8 cellular contexts compared by ENCODE assay signal in the genomic region with DNA sequence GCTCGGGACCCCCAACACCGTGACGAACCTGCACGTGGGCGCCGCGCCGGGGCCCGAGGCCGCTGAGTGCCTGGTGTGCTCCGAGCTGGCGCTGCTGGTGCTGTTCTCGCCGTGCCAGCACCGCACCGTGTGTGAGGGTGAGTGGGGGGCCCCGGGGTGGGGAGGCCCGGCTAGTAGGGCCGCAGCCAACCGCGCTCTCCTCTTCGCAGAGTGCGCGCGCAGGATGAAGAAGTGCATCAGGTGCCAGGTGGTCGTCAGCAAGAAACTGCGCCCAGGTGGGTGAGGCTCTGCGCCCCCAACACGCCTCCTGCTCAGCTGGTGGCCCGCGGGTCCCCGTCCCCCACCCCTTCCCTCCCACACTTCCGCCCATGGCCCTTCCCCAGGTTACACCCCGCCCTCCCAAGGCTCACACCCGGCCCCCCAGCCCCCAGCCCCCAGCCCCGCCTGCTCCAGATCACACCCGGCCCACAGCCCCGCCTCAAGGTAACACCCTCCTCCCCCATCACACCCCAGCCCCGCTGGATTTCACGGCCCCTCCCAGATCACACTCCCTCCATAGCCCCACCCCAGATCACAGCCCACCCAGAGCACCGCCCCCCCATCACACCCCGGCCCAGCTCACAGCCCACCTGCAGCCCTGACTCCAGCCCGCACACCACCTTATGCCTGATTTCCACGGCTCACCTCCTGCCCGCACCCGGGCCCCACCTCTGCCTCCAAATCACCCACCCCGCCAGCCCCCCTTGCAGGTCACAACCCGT. TPM values are rescaled to one million over a fixed set of nuclear protein-coding genes. Genes with fewer than 3 reads are reported as not detected.
DNase-seq lines count a peak whose midpoint lies in the region; ATAC-seq lines count a peak whose summit lies in the region.

No MANE protein-coding gene starts in this region.

- H3K27ac Mint-ChIP-seq in IgD-negative memory B cell, result peak overlapping the region in 2 of 3 donors; percentile 75 to 91

- 0 out of 2 replicates have a peak, but pooled peaks cover 2% of the 10 kb centered on the region for H3K4me1 ChIP-seq in SJCRH30

- H3K27ac ChIP-seq in SJCRH30, result no peak overlapping the region

- peaks cover 0 to 3% (median 2%) of the 10 kb centered on the region in 3 donors for H3K4me1 Mint-ChIP-seq in IgD-negative memory B cell

- H3K4me3 ChIP-seq in SJCRH30, result no peak overlapping the region

- peaks cover 4% of the 10 kb centered on the region for H3K27me3 Mint-ChIP-seq in IgD-negative memory B cell

- peak; percentile 78 for DNase-seq in activated CD8-positive, alpha-beta memory T cell treated with anti-CD3 and anti-CD28 coated beads, Interleukin-2, amount 50 U/mL, for 4 hours
- DNase-seq in iPS-NIHi7 (ENCODE audit: extremely low spot score) (peak; percentile 50), SJCRH30 (no peak), middle frontal gyrus (ENCODE audit: extremely low spot score, low spot score) (no peak)
- peak; percentile 52 to 54 for DNase-seq in stimulated activated CD8-positive, alpha-beta memory T cell treated with anti-CD3 and anti-CD28 coated beads, Interleukin-7, amount 100 ng/mL, for 1 hour (ENCODE audit: low read depth in 2 of 2)

- H3K27me3 ChIP-seq in SJCRH30, result no peaks in the 10 kb centered on the region

- ATAC-seq in HG02571 (IDR thresholded peaks at IDR 0.05; ENCODE audit: unreplicated experiment), result no peak
- ATAC-seq in HG02938 (IDR thresholded peaks at IDR 0.05; ENCODE audit: unreplicated experiment), result no peak

- H3K9me3 Mint-ChIP-seq in IgD-negative memory B cell, result peaks cover 0 to 2% (median 0%) of the 10 kb centered on the region in 3 donors

- no peaks in the 10 kb centered on the region for H3K36me3 ChIP-seq in SJCRH30

- no peaks in the 10 kb centered on the region for H3K9me3 ChIP-seq in SJCRH30 (replicated peaks)

- H3K36me3 Mint-ChIP-seq in IgD-negative memory B cell, result peaks cover 2% of the 10 kb centered on the region

- peak overlapping the region; percentile 41 to 92 (median 70) for H3K4me3 Mint-ChIP-seq in IgD-negative memory B cell

RNA-seq across cellular contexts. Expression of a gene that starts 2.4 kb away (rescaled TPM):
- polyA plus RNA-seq in IgD-negative memory B cell, result 0.93 TPM
- 0.81 and 2.7 TPM in 2 replicates for total RNA-seq in SJCRH30 (2014; rRNA removed; shearing (Covaris generic))

RNA-seq across cellular contexts. Expression of a gene that starts 14.3 kb away (rescaled TPM):
- 22.4 TPM for polyA plus RNA-seq in IgD-negative memory B cell
- 37.2 and 49.6 TPM in 2 replicates for total RNA-seq in SJCRH30 (2014; rRNA removed; shearing (Covaris generic))

RNA-seq across cellular contexts. Expression of a gene that starts 29.2 kb away (rescaled TPM):
- 19.9 TPM for polyA plus RNA-seq in IgD-negative memory B cell
- total RNA-seq in SJCRH30 (2014; rRNA removed; shearing (Covaris generic)), result 28.0 and 32.6 TPM in 2 replicates

RNA-seq across cellular contexts. Expression of a gene that starts 29.7 kb away (rescaled TPM):
- polyA plus RNA-seq in IgD-negative memory B cell, result not detected
- total RNA-seq in SJCRH30 (2014; rRNA removed; shearing (Covaris generic)), result 1.5 and 1.9 TPM in 2 replicates

RNA-seq across cellular contexts. Expression of a gene that starts 54.9 kb away (rescaled TPM):
- 176 TPM for polyA plus RNA-seq in IgD-negative memory B cell
- 258 and 267 TPM in 2 replicates for total RNA-seq in SJCRH30 (2014; rRNA removed; shearing (Covaris generic))

Comparison
In these comparisons a context has a peak if more than half of its experiments do, and no peak if none do; other contexts are left out.
1. DNase-seq: peak in activated CD8-positive, alpha-beta memory T cell treated with anti-CD3 and anti-CD28 coated beads, Interleukin-2, amount 50 U/mL, for 4 hours (single experiment), iPS-NIHi7 (single experiment) and stimulated activated CD8-positive, alpha-beta memory T cell treated with anti-CD3 and anti-CD28 coated beads, Interleukin-7, amount 100 ng/mL, for 1 hour (2 of 2); none in SJCRH30 (0 of 2) and middle frontal gyrus (single experiment).